In the genomic region with DNA sequence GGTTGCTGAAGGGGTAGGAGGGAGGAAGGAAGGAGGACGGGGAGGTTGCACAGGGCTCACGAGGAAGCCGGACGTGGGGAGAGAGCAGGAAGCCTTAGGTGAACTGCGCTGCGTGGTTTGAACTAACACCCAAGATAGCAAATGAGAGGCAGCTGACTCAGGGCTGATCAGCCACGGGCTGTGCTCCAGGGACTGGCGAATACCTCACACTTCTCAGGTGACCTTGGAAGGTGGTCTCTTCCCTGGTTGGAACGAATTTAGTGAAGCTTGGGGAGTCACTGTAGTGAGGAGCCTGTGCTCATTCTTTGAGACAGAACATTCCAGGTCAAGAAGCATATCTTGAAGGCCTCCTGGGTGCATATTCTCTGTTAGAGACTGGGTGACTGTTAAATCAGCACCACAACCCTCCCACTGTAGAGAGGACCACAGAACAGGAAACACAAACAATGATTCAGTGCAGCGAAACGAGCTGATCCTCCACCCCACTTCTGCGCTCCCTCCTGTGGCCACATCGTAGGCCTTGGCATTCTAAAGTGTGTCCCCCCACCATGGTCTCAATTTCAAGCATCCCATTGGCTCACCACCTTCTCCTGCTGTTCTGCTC, we compare ENCODE assay signal across 1 cellular context.
TF ChIP-seq lines count a peak whose summit lies in the region.

No MANE protein-coding gene starts in this region.

TF ChIP-seq in H1, 55 proteins besides CTCF, POLR2A, EP300 and RAD21:
- no peak for TF ChIP-seq TCF12 (IDR thresholded peaks at IDR 0.05; ENCODE audit: low read depth, low read length)
- TF ChIP-seq EGR1 (IDR thresholded peaks at IDR 0.05; ENCODE audit: borderline replicate concordance, low read depth, low read length), result no peak
- no peak for TF ChIP-seq SIN3A (conservative IDR thresholded peaks at IDR 0.05 in 1 of 2, IDR thresholded peaks at IDR 0.05 in 1 of 2; ENCODE audit: low read depth in 1 of 2, low read length in 2 of 2)
- no peak for TF ChIP-seq SAP30 (IDR thresholded peaks at IDR 0.05; ENCODE audit: insufficient read depth, insufficient replicate concordance, low read length)
- TF ChIP-seq CEBPB (IDR thresholded peaks at IDR 0.05; ENCODE audit: low read depth, low read length), result no peak
- no peak for TF ChIP-seq BRCA1 (IDR thresholded peaks at IDR 0.05; ENCODE audit: low read depth, low read length)
- no peak for TF ChIP-seq SIRT6 (IDR thresholded peaks at IDR 0.05; ENCODE audit: low read length)
- TF ChIP-seq YY1 (IDR thresholded peaks at IDR 0.05; ENCODE audit: low read depth, low read length), result no peak
- no peak for TF ChIP-seq KDM4A (IDR thresholded peaks at IDR 0.05; ENCODE audit: low read depth, low read length, severe bottlenecking)
- TF ChIP-seq POLR2AphosphoS5 (IDR thresholded peaks at IDR 0.05; ENCODE audit: low read depth, low read length), result no peak
